ENCODE assay signal across 20 cellular contexts in the genomic region with DNA sequence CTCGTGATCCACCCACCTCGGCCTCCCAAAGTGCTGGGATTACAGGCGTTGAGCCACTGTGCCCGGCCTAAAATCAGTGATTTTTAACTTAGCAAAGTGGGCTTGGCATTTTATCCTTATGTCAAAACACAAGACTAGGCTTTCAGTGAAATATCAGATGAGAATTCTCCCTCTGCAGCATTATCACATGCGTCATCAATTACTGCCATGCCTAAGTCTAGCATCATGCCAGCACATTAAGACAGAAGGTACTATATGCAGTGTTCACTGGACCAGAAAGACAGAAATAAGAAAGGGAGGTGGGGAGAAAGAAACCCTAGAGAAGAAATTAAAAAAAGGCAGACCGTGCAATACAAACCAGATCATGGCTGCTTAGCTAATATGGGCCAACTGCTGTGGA. TPM values are rescaled to one million over a fixed set of nuclear protein-coding genes. Genes with fewer than 3 reads are reported as not detected.
DNase-seq lines count a peak whose midpoint lies in the region; ATAC-seq and TF ChIP-seq lines count a peak whose summit lies in the region.
"Had no signal": no experiment of that assay in that cellular context is flagged by ENCODE, and none has a peak within 500 bp of the region (broad histone marks: within the 10 kb centered on the region; RNA-seq: fewer than 3 reads in every experiment).

No MANE protein-coding gene starts in this region.

- no peak overlapping the region for H3K4me2 ChIP-seq in PC-9
- H3K4me2 ChIP-seq: KMS-11 had no signal

- H3K4me3 Mint-ChIP-seq in brain (peak overlapping the region in 1 of 5 experiments; percentile 7), immature natural killer cell (no peak overlapping the region)
- H3K4me3 Mint-ChIP-seq: CD4-positive, CD25-positive, alpha-beta regulatory T cell had no signal

- no peaks in the 10 kb centered on the region for H3K4me1 ChIP-seq in PC-9 (replicated peaks; ENCODE audit: insufficient read depth)

- H2AFZ ChIP-seq in PC-9: no peak overlapping the region

- H3K9me3 ChIP-seq in PC-9 (ENCODE audit: insufficient read depth, low read depth): no peaks in the 10 kb centered on the region
- H3K9me3 ChIP-seq: BE2C had no signal

- no peaks in the 10 kb centered on the region for H3K9me2 ChIP-seq in PC-9 (ENCODE audit: insufficient read depth)

- no peak for ATAC-seq in HG03196 (IDR thresholded peaks at IDR 0.05; ENCODE audit: unreplicated experiment)
- ATAC-seq: HCT116 had no signal

- no peak for TF ChIP-seq CTCF in PC-9 (conservative IDR thresholded peaks at IDR 0.05)
- no peak for TF ChIP-seq CTCF in brain (conservative IDR thresholded peaks at IDR 0.05)

- H3K27me3 ChIP-seq in PC-9 (ENCODE audit: insufficient read depth, low read depth): no peaks in the 10 kb centered on the region
- H3K27me3 ChIP-seq: BE2C had no signal

- H3K4me3 ChIP-seq in PC-9: no peak overlapping the region

- H3F3A ChIP-seq in PC-9 (ENCODE audit: insufficient read depth, low read depth): peaks cover 17% of the 10 kb centered on the region; the same call in 1 of the 2 replicates

- DNase-seq in EH (ENCODE audit: low read depth) (peak; percentile 21), PC-9 (no peak), kidney tubule cell (ENCODE audit: low spot score) (peak; percentile 34), UCSD-AML1 (lab: John Stamatoyannopoulos, UW; ENCODE audit: unreplicated experiment) (no peak), immature natural killer cell (no peak)
- DNase-seq in activated CD4-positive, CD25-positive, alpha-beta regulatory T cell treated with anti-CD3 and anti-CD28 coated beads, Interleukin-2, amount 50 U/mL, for 72 hours: no peak
- DNase-seq: BE2C; CD4-positive, CD25-positive, alpha-beta regulatory T cell; COR-L47; GDM1; NCI-H1436 treated with DMSO at 0.1 percent for 48 hours; NCI-H2029 treated with DMSO at 0.1 percent for 48 hours; NCI-H510A treated with DMSO at 0.1 percent for 48 hours; NCI-H82; OCI-M1; SHP77 had no signal

- H3K4me1 Mint-ChIP-seq in brain (peaks cover 19% of the 10 kb centered on the region), immature natural killer cell (peaks cover 41 to 74% of the 10 kb centered on the region in 2 donors)

- no peaks in the 10 kb centered on the region for H3K27me3 Mint-ChIP-seq in brain
- H3K27me3 Mint-ChIP-seq in immature natural killer cell (ENCODE audit: low read depth in 3 of 3): peaks cover 0 to 3% (median 2%) of the 10 kb centered on the region in 3 donors
- H3K27me3 Mint-ChIP-seq: CD4-positive, CD25-positive, alpha-beta regulatory T cell had no signal

- H3K36me3 ChIP-seq in PC-9 (ENCODE audit: low read depth): 0 out of 2 replicates have a peak, but pooled peaks cover 18% of the 10 kb centered on the region

- TSS peak; percentile 12 for BruUV-seq in PC-9 (replicated peaks; lab: Mats Ljungman, UMichigan)

- peaks cover 31% of the 10 kb centered on the region for H4K20me1 ChIP-seq in PC-9 (ENCODE audit: insufficient read depth)

- peaks cover 60% of the 10 kb centered on the region for H3K79me2 ChIP-seq in PC-9 (ENCODE audit: low read depth)

- no peak overlapping the region for H3K27ac ChIP-seq in PC-9
- H3K27ac ChIP-seq: KMS-11 had no signal

- peaks cover 27% of the 10 kb centered on the region for H3K36me3 Mint-ChIP-seq in brain
- peaks cover 0 to 8% (median 0%) of the 10 kb centered on the region in 3 donors for H3K36me3 Mint-ChIP-seq in immature natural killer cell

- peaks cover 0 to 2% (median 0%) of the 10 kb centered on the region in 5 experiments for H3K9me3 Mint-ChIP-seq in brain
- H3K9me3 Mint-ChIP-seq in immature natural killer cell: no peaks in the 10 kb centered on the region
- H3K9me3 Mint-ChIP-seq: CD4-positive, CD25-positive, alpha-beta regulatory T cell had no signal

- peak overlapping the region in 3 of 5 experiments; percentile 24 to 62 (median 52) for H3K27ac Mint-ChIP-seq in brain
- H3K27ac Mint-ChIP-seq in immature natural killer cell: peak overlapping the region in 2 of 6 donors; percentile 8 to 47
- H3K27ac Mint-ChIP-seq: CD4-positive, CD25-positive, alpha-beta regulatory T cell had no signal

- intact Hi-C loops in PC-9 (cut with micrococcal nuclease; ENCODE audit: unreplicated experiment): no loop called here

- CTCF ChIA-PET in PC-9 (lab: Charles Lee): no interaction called here

- POLR2A ChIA-PET in PC-9 (lab: Charles Lee; ENCODE audit: unreplicated experiment): no interaction called here

RNA-seq across cellular contexts. Expression of gene GPATCH8, which starts 29.8 kb away (rescaled TPM):
- total RNA-seq in PC-9 (2021): 31.0 and 39.4 TPM in 2 replicates
- polyA plus RNA-seq in brain (ENCODE audit: insufficient read depth, low read depth, low replicate concordance) (21.4 TPM), immature natural killer cell (100 to 1,000 TPM in 1 of 3 donors, 10 to 100 TPM in 2; 15.5 to 101 (median 22.1) TPM)

Comparison
In these comparisons a context has a peak if more than half of its experiments do, and no peak if none do; other contexts are left out.
1. DNase-seq: peak in EH (single experiment) and kidney tubule cell (single experiment); none in PC-9 (0 of 2), UCSD-AML1 (single experiment), immature natural killer cell (0 of 3) and activated CD4-positive, CD25-positive, alpha-beta regulatory T cell treated with anti-CD3 and anti-CD28 coated beads, Interleukin-2, amount 50 U/mL, for 72 hours (single experiment).